In genomic region chr10:3045471-3046209, GRCh38 we compare ENCODE assay signal across 1 cellular context.
TF ChIP-seq lines count a peak whose summit lies in the region.

No MANE protein-coding gene starts in this region.

TF ChIP-seq in K562, 482 proteins besides CTCF, POLR2A, EP300 and RAD21 (continued from another document and continues in another):
- TF ChIP-seq MTA1 (IDR thresholded peaks at IDR 0.05; ENCODE audit: borderline replicate concordance) (peak; percentile 54; the same call in 1 of the 2 replicates), AFF4 (CRISPR knock-in tag; IDR thresholded peaks at IDR 0.05) (no peak), ZNF512 (tag; IDR thresholded peaks at IDR 0.05) (no peak), RAD51 (IDR thresholded peaks at IDR 0.05; ENCODE audit: borderline replicate concordance, low read depth) (peak; percentile 24; the same call in 1 of the 2 replicates), ZFP36 (IDR thresholded peaks at IDR 0.05; ENCODE audit: low read depth, low read length, partially characterized antibody) (peak; percentile 38), TGIF2 (CRISPR knock-in tag; IDR thresholded peaks at IDR 0.05) (no peak), SMAD4 (CRISPR knock-in tag; conservative IDR thresholded peaks at IDR 0.05) (peak; percentile 48), BRD9 (IDR thresholded peaks at IDR 0.05; ENCODE audit: low read depth, partially characterized antibody) (peak; percentile 33), RBBP5 (IDR thresholded peaks at IDR 0.05; ENCODE audit: borderline replicate concordance, insufficient read depth, low read length, poor library complexity, severe bottlenecking) (no peak), GTF2A2 (tag; IDR thresholded peaks at IDR 0.05) (no peak), RB1 (IDR thresholded peaks at IDR 0.05; ENCODE audit: low read depth) (no peak), ZNF79 (CRISPR knock-in tag; IDR thresholded peaks at IDR 0.05; ENCODE audit: low read depth) (no peak), CLOCK (CRISPR knock-in tag; IDR thresholded peaks at IDR 0.05; ENCODE audit: borderline replicate concordance) (no peak), TEAD1 (CRISPR knock-in tag; IDR thresholded peaks at IDR 0.05) (no peak), ZNF407 (IDR thresholded peaks at IDR 0.05; ENCODE audit: low read depth) (no peak), RBM39 (optimal IDR thresholded peaks at IDR 0.05; ENCODE audit: low read depth, low read length) (no peak), SRF (CRISPR knock-in tag; IDR thresholded peaks at IDR 0.05) (peak; percentile 66 to 96; a peak in 3 of 4 replicates), TARDBP (IDR thresholded peaks at IDR 0.05) (0 out of 2 replicates have a peak, but pooled peaks have one; percentile 49), EGR1 (conservative IDR thresholded peaks at IDR 0.05) (peak; percentile 62), ZC3H4 (CRISPR knock-in tag; IDR thresholded peaks at IDR 0.05; ENCODE audit: borderline replicate concordance) (no peak), ZFP1 (CRISPR knock-in tag; IDR thresholded peaks at IDR 0.05) (no peak), ZNF347 (CRISPR knock-in tag; IDR thresholded peaks at IDR 0.05; ENCODE audit: low read depth) (no peak), ZBTB7A (IDR thresholded peaks at IDR 0.05; ENCODE audit: borderline replicate concordance, control insufficient read depth, low read depth, low read length) (peak; percentile 99), MTA3 (IDR thresholded peaks at IDR 0.05; ENCODE audit: borderline replicate concordance) (peak; percentile 79; the same call in 1 of the 2 replicates), CHD2 (IDR thresholded peaks at IDR 0.05; ENCODE audit: low read depth, low read length) (no peak)
- TF ChIP-seq, protein P1, sequence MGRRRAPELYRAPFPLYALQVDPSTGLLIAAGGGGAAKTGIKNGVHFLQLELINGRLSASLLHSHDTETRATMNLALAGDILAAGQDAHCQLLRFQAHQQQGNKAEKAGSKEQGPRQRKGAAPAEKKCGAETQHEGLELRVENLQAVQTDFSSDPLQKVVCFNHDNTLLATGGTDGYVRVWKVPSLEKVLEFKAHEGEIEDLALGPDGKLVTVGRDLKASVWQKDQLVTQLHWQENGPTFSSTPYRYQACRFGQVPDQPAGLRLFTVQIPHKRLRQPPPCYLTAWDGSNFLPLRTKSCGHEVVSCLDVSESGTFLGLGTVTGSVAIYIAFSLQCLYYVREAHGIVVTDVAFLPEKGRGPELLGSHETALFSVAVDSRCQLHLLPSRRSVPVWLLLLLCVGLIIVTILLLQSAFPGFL (CRISPR knock-in tag; IDR thresholded peaks at IDR 0.05) = no peak
- TF ChIP-seq, protein P2, sequence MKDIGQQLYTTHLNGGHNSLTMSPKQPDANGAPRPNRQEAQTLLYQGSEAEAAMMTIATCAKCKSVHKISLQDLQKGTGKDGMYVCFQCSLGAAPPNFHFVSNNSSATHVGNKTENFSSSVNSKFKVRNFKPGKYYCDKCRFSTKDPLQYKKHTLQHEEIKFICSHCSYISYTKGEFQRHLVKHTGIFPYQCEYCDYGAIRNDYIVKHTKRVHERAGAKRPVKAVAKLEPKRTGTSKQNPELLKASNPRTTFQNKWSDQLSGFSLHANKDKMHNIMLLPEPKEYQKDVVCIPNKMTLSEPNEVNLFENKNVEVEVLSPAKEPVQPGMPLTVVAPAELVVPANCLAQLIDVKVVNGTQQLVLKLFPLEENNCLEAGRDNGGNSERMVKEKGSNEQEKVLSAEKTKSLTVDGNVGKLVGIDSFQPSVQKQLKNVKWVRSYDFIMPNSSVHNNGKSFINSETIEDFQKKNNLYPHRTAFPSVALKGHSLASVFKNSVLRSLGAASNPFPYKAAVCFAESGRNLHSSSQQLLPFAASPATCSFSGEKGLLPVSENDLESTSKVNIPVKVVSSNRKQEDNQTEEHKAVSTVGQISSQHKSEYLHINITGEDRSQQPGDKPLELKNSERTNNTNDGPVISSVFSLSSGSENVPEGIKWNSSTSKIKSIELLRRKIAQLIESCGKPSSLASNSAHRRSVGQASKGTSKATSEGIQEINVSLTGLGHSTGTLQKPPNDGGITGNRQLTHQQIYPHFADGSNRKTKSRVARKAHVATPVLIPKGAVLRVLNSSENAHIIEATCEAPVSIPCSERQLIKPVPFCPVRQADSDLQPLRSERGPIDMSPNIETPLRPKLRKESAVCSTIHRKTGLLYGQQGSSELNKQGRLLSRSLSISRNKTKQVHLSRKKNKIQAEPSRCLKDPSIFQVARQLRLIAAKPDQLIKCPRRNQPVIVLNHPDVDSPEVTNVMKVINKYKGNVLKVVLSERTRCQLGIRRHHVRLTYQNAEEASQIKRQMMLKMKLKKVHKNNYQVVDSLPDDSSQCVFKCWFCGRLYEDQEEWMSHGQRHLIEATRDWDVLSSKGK (CRISPR knock-in tag; IDR thresholded peaks at IDR 0.05) = no peak
- TF ChIP-seq, protein P3, sequence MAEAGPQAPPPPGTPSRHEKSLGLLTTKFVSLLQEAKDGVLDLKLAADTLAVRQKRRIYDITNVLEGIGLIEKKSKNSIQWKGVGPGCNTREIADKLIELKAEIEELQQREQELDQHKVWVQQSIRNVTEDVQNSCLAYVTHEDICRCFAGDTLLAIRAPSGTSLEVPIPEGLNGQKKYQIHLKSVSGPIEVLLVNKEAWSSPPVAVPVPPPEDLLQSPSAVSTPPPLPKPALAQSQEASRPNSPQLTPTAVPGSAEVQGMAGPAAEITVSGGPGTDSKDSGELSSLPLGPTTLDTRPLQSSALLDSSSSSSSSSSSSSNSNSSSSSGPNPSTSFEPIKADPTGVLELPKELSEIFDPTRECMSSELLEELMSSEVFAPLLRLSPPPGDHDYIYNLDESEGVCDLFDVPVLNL (CRISPR knock-in tag; IDR thresholded peaks at IDR 0.05; ENCODE audit: low read depth) = no peak
- TF ChIP-seq, protein P4, sequence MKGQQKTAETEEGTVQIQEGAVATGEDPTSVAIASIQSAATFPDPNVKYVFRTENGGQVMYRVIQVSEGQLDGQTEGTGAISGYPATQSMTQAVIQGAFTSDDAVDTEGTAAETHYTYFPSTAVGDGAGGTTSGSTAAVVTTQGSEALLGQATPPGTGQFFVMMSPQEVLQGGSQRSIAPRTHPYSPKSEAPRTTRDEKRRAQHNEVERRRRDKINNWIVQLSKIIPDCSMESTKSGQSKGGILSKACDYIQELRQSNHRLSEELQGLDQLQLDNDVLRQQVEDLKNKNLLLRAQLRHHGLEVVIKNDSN (CRISPR knock-in tag; IDR thresholded peaks at IDR 0.05) = no peak
- TF ChIP-seq, protein P5, sequence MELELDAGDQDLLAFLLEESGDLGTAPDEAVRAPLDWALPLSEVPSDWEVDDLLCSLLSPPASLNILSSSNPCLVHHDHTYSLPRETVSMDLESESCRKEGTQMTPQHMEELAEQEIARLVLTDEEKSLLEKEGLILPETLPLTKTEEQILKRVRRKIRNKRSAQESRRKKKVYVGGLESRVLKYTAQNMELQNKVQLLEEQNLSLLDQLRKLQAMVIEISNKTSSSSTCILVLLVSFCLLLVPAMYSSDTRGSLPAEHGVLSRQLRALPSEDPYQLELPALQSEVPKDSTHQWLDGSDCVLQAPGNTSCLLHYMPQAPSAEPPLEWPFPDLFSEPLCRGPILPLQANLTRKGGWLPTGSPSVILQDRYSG (tag; conservative IDR thresholded peaks at IDR 0.05; ENCODE audit: low read depth) = no peak
